ENCODE assay signal across 24 cellular contexts in genomic region chr16:17561056-17561455, GRCh38.
"Had no signal": no experiment of that assay in that cellular context is flagged by ENCODE, and none has a peak within 500 bp of the region (broad histone marks: within the 10 kb centered on the region; RNA-seq: fewer than 3 reads in every experiment).

No MANE protein-coding gene starts in this region.

- H3K36me3 ChIP-seq: Peyer's patch, SJCRH30 had no signal

- H3K9me3 ChIP-seq: Peyer's patch, SJCRH30, SK-N-SH had no signal

- H3K4me3 ChIP-seq: K562, Peyer's patch, SJCRH30 had no signal

- H3K4me1 ChIP-seq: Peyer's patch, SJCRH30 had no signal

- H3K27me3 ChIP-seq: Peyer's patch, SJCRH30 had no signal

- H3K4me2 ChIP-seq: SK-N-SH had no signal

- DNase-seq: activated CD4-positive, alpha-beta memory T cell treated with anti-CD3 and anti-CD28 coated beads for 36 hours; activated CD4-positive, alpha-beta T cell treated with anti-CD3 and anti-CD28 coated beads, Interleukin-2, amount 10 ng/mL, durations not matched to agents 7 days and 5 days; activated CD4-positive, CD25-positive, alpha-beta regulatory T cell; activated CD8-positive, alpha-beta memory T cell treated with anti-CD3 and anti-CD28 coated beads for 24 hours; activated gamma-delta T cell treated with Interleukin-2 at 50 U/mL for 16 hours; activated naive CD4-positive, alpha-beta T cell treated with anti-CD3 and anti-CD28 coated beads, Interleukin-2, amount 10 ng/mL, durations not matched to agents 7 days and 5 days; activated naive CD8-positive, alpha-beta T cell treated with anti-CD3 and anti-CD28 coated beads for 36 hours; activated T-cell treated with anti-CD3 and anti-CD28 coated beads for 4 hours; activated T-cell treated with anti-CD3 and anti-CD28 coated beads, Interleukin-2, amount 50 U/mL, for 48 hours; cerebellar nuclear complex; Karpas-422; MM.1S; NCI-H146; NCI-H187 treated with DMSO at 0.1 percent for 48 hours; NCI-H2107; NCI-H82; Peyer's patch; Right ventricle myocardium superior; SJCRH30; SK-N-SH; T-helper 1 cell had no signal

- H3K27ac ChIP-seq: Peyer's patch, RWPE1, SJCRH30, VCaP had no signal

- H3K9ac ChIP-seq: SK-N-SH had no signal
